1 cellular context compared by ENCODE assay signal in the genomic region with DNA sequence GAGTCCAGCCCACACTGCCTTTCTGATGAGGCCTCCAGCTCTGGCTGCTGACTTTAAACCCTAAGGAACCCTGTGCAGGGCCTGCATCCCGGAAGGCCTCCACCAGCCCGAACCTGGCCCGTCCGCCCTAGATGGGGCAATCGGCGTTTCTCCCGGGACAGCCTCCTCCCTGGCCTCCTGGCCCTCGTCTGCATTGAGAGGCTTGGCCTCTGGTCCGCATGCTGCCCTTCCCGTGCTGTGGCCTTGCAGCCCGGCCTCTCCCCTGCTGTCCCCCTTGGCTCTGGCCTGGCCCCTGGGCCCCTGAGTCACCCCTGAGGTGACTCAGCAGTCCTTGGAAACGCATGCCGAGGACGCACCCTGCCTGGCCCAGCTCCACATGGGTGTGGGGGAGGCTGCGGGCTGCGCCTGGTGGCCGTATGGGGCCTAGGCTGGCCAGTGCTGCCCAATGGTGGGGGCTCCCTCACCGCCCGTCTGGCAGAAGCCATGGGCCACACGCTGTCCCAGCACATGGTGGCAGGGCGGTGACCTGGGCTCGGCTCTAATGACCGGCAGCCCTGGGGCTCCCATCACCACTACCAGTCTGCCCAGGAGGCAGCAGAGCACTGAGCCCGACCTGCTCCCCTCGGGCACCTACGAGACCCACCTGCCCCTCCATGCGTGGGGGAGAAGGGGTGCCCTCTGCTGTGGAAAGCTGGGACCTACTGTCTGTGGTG.
TF ChIP-seq lines count a peak whose summit lies in the region.

No MANE protein-coding gene starts in this region.

TF ChIP-seq in HEK293, 187 proteins besides CTCF, POLR2A, EP300 and RAD21 (continued from another document):
- TF ChIP-seq, protein P1, sequence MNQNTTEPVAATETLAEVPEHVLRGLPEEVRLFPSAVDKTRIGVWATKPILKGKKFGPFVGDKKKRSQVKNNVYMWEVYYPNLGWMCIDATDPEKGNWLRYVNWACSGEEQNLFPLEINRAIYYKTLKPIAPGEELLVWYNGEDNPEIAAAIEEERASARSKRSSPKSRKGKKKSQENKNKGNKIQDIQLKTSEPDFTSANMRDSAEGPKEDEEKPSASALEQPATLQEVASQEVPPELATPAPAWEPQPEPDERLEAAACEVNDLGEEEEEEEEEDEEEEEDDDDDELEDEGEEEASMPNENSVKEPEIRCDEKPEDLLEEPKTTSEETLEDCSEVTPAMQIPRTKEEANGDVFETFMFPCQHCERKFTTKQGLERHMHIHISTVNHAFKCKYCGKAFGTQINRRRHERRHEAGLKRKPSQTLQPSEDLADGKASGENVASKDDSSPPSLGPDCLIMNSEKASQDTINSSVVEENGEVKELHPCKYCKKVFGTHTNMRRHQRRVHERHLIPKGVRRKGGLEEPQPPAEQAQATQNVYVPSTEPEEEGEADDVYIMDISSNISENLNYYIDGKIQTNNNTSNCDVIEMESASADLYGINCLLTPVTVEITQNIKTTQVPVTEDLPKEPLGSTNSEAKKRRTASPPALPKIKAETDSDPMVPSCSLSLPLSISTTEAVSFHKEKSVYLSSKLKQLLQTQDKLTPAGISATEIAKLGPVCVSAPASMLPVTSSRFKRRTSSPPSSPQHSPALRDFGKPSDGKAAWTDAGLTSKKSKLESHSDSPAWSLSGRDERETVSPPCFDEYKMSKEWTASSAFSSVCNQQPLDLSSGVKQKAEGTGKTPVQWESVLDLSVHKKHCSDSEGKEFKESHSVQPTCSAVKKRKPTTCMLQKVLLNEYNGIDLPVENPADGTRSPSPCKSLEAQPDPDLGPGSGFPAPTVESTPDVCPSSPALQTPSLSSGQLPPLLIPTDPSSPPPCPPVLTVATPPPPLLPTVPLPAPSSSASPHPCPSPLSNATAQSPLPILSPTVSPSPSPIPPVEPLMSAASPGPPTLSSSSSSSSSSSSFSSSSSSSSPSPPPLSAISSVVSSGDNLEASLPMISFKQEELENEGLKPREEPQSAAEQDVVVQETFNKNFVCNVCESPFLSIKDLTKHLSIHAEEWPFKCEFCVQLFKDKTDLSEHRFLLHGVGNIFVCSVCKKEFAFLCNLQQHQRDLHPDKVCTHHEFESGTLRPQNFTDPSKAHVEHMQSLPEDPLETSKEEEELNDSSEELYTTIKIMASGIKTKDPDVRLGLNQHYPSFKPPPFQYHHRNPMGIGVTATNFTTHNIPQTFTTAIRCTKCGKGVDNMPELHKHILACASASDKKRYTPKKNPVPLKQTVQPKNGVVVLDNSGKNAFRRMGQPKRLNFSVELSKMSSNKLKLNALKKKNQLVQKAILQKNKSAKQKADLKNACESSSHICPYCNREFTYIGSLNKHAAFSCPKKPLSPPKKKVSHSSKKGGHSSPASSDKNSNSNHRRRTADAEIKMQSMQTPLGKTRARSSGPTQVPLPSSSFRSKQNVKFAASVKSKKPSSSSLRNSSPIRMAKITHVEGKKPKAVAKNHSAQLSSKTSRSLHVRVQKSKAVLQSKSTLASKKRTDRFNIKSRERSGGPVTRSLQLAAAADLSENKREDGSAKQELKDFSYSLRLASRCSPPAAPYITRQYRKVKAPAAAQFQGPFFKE (tag by site-specific recombination; IDR thresholded peaks at IDR 0.05; ENCODE audit: borderline replicate concordance): no peak
- TF ChIP-seq ZNF785 (tag by site-specific recombination; IDR thresholded peaks at IDR 0.05) (no peak), GLIS2 (tag by site-specific recombination; IDR thresholded peaks at IDR 0.05) (no peak), ZFP41 (tag by site-specific recombination; IDR thresholded peaks at IDR 0.05; ENCODE audit: borderline replicate concordance) (no peak), ZNF354C (tag by site-specific recombination; IDR thresholded peaks at IDR 0.05; ENCODE audit: borderline replicate concordance, low read depth) (no peak), IKZF3 (tag by site-specific recombination; IDR thresholded peaks at IDR 0.05) (no peak), ZNF155 (tag by site-specific recombination; IDR thresholded peaks at IDR 0.05) (no peak), ZNF132 (tag by site-specific recombination; IDR thresholded peaks at IDR 0.05; ENCODE audit: borderline replicate concordance) (no peak), ZIC2 (tag by site-specific recombination; IDR thresholded peaks at IDR 0.05) (peak; percentile 67), ZNF19 (tag by site-specific recombination; IDR thresholded peaks at IDR 0.05; ENCODE audit: low read depth) (no peak), ZBTB21 (tag by site-specific recombination; IDR thresholded peaks at IDR 0.05) (no peak), ZNF660 (tag by site-specific recombination; IDR thresholded peaks at IDR 0.05) (no peak), ZNF600 (tag by site-specific recombination; IDR thresholded peaks at IDR 0.05) (peak; percentile 49; the same call in 1 of the 2 replicates), KLF1 (tag by site-specific recombination; IDR thresholded peaks at IDR 0.05) (no peak)
- TF ChIP-seq, protein P2, sequence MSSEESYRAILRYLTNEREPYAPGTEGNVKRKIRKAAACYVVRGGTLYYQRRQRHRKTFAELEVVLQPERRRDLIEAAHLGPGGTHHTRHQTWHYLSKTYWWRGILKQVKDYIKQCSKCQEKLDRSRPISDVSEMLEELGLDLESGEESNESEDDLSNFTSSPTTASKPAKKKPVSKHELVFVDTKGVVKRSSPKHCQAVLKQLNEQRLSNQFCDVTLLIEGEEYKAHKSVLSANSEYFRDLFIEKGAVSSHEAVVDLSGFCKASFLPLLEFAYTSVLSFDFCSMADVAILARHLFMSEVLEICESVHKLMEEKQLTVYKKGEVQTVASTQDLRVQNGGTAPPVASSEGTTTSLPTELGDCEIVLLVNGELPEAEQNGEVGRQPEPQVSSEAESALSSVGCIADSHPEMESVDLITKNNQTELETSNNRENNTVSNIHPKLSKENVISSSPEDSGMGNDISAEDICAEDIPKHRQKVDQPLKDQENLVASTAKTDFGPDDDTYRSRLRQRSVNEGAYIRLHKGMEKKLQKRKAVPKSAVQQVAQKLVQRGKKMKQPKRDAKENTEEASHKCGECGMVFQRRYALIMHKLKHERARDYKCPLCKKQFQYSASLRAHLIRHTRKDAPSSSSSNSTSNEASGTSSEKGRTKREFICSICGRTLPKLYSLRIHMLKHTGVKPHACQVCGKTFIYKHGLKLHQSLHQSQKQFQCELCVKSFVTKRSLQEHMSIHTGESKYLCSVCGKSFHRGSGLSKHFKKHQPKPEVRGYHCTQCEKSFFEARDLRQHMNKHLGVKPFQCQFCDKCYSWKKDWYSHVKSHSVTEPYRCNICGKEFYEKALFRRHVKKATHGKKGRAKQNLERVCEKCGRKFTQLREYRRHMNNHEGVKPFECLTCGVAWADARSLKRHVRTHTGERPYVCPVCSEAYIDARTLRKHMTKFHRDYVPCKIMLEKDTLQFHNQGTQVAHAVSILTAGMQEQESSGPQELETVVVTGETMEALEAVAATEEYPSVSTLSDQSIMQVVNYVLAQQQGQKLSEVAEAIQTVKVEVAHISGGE (tag by site-specific recombination; conservative IDR thresholded peaks at IDR 0.05; ENCODE audit: low read depth): no peak
- TF ChIP-seq, protein P3, sequence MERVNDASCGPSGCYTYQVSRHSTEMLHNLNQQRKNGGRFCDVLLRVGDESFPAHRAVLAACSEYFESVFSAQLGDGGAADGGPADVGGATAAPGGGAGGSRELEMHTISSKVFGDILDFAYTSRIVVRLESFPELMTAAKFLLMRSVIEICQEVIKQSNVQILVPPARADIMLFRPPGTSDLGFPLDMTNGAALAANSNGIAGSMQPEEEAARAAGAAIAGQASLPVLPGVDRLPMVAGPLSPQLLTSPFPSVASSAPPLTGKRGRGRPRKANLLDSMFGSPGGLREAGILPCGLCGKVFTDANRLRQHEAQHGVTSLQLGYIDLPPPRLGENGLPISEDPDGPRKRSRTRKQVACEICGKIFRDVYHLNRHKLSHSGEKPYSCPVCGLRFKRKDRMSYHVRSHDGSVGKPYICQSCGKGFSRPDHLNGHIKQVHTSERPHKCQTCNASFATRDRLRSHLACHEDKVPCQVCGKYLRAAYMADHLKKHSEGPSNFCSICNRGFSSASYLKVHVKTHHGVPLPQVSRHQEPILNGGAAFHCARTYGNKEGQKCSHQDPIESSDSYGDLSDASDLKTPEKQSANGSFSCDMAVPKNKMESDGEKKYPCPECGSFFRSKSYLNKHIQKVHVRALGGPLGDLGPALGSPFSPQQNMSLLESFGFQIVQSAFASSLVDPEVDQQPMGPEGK (tag by site-specific recombination; IDR thresholded peaks at IDR 0.05): 0 out of 2 replicates have a peak, but pooled peaks have one; percentile 24
- TF ChIP-seq, protein P4, sequence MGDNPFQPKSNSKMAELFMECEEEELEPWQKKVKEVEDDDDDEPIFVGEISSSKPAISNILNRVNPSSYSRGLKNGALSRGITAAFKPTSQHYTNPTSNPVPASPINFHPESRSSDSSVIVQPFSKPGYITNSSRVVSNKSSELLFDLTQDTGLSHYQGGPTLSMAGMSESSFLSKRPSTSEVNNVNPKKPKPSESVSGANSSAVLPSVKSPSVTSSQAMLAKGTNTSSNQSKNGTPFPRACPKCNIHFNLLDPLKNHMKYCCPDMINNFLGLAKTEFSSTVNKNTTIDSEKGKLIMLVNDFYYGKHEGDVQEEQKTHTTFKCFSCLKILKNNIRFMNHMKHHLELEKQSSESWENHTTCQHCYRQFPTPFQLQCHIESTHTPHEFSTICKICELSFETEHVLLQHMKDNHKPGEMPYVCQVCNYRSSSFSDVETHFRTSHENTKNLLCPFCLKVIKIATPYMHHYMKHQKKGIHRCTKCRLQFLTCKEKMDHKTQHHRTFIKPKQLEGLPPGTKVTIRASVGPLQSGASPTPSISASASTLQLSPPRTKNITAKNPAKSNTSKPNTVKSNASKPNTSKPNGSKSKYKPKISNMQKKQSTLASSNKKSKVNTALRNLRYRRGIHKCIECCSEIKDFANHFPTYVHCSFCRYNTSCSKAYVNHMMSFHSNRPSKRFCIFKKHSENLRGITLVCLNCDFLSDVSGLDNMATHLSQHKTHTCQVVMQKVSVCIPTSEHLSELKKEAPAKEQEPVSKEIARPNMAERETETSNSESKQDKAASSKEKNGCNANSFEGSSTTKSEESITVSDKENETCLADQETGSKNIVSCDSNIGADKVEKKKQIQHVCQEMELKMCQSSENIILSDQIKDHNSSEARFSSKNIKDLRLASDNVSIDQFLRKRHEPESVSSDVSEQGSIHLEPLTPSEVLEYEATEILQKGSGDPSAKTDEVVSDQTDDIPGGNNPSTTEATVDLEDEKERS (tag by site-specific recombination; IDR thresholded peaks at IDR 0.05): no peak
